Comparison of ENCODE assay signal across 28 cellular contexts in genomic region chr1:234502785-234503184, GRCh38. TPM values are rescaled to one million over a fixed set of nuclear protein-coding genes. Genes with fewer than 3 reads are reported as not detected.
DNase-seq lines count a peak whose midpoint lies in the region; ATAC-seq and TF ChIP-seq lines count a peak whose summit lies in the region.
"Had no signal": no experiment of that assay in that cellular context is flagged by ENCODE, and none has a peak within 500 bp of the region (broad histone marks: within the 10 kb centered on the region; RNA-seq: fewer than 3 reads in every experiment).

No MANE protein-coding gene starts in this region.

- POLR2A ChIA-PET in PC-9 (lab: Charles Lee; ENCODE audit: unreplicated experiment), result no interaction called here
- POLR2A ChIA-PET in naive thymus-derived CD8-positive, alpha-beta T cell (lab: Charles Lee), result no interaction called here

- H3K27ac ChIP-seq in DND-41 (ENCODE audit: low read length) (peak overlapping the region; percentile 19; the same call in 1 of the 2 replicates), PC-9 (peak overlapping the region; percentile 99), gastrocnemius medialis (peak overlapping the region; percentile 88 to 95 (median 88))
- H3K27ac ChIP-seq: epithelial cell of prostate, RWPE1, spleen had no signal

- H3K79me2 ChIP-seq in DND-41 (ENCODE audit: insufficient read depth, low read length) (no peaks in the 10 kb centered on the region), PC-9 (ENCODE audit: low read depth) (no peaks in the 10 kb centered on the region)

- peaks cover 0 to 6% (median 0%) of the 10 kb centered on the region in 5 donors for H3K27me3 Mint-ChIP-seq in naive thymus-derived CD8-positive, alpha-beta T cell
- H3K27me3 Mint-ChIP-seq: brain had no signal

- no peak overlapping the region for H3K4me3 ChIP-seq in DND-41 (ENCODE audit: low read depth in 1 of 2, low read length in 2 of 2)
- no peak overlapping the region for H3K4me3 ChIP-seq in PC-9
- no peak overlapping the region for H3K4me3 ChIP-seq in gastrocnemius medialis
- H3K4me3 ChIP-seq: BLaER1 treated with 17β-estradiol and CSF1 and Interleukin-3, amounts not matched to agents 10 nM and 100 nM; HAP-1; MG63; spleen had no signal

- H3K36me3 Mint-ChIP-seq in naive thymus-derived CD8-positive, alpha-beta T cell, result no peaks in the 10 kb centered on the region
- H3K36me3 Mint-ChIP-seq: brain had no signal

- no peaks in the 10 kb centered on the region for H3K36me3 ChIP-seq in DND-41 (ENCODE audit: insufficient read depth, low read length)
- no peaks in the 10 kb centered on the region for H3K36me3 ChIP-seq in PC-9 (ENCODE audit: low read depth)
- H3K36me3 ChIP-seq in gastrocnemius medialis, result no peaks in the 10 kb centered on the region
- H3K36me3 ChIP-seq: BLaER1 treated with 17β-estradiol and CSF1 and Interleukin-3, amounts not matched to agents 10 nM and 100 nM; HAP-1; MG63; spleen had no signal

- in situ Hi-C loops in gastrocnemius medialis (cut with MboI; ENCODE audit: low sequenced_read_pairs in 4 of 4), result loop anchor here in 3 of 4 donors (5.0 to 10.0 kb wide), 3 partner anchors 92 to 472 kb away; no protein-coding TSS in a partner anchor

- H3K9ac ChIP-seq in DND-41 (ENCODE audit: low read depth, low read length), result no peak overlapping the region
- H3K9ac ChIP-seq: BLaER1 treated with 17β-estradiol and CSF1 and Interleukin-3, amounts not matched to agents 10 nM and 100 nM; SK-N-SH had no signal

- TF ChIP-seq POLR2A in gastrocnemius medialis (IDR thresholded peaks at IDR 0.05), result no peak

- H3F3A ChIP-seq in PC-9 (ENCODE audit: insufficient read depth, low read depth), result peaks cover 46% of the 10 kb centered on the region

- no peaks in the 10 kb centered on the region for H3K9me2 ChIP-seq in PC-9 (ENCODE audit: insufficient read depth)
- H3K9me2 ChIP-seq: SK-N-SH had no signal

- no peak for DNase-seq in DND-41
- DNase-seq in PC-9, result no peak
- no peak for DNase-seq in left lobe of liver (ENCODE audit: low spot score)
- no peak for DNase-seq in gastrocnemius medialis
- no peak for DNase-seq in naive thymus-derived CD8-positive, alpha-beta T cell
- no peak for DNase-seq in A172 (ENCODE audit: low spot score)
- no peak for DNase-seq in anterior cingulate cortex (lab: John Stamatoyannopoulos, UW)
- DNase-seq: activated CD4-positive, alpha-beta T cell treated with anti-CD3 and anti-CD28 coated beads for 4 hours; activated gamma-delta T cell treated with Interleukin-2 at 50 U/mL for 16 hours; activated naive CD8-positive, alpha-beta T cell treated with anti-CD3 and anti-CD28 coated beads, Interleukin-2, amount 50 U/mL, for 24 hours; activated T-cell treated with anti-CD3 and anti-CD28 coated beads, Interleukin-2, amount 50 U/mL, for 1 hour; DMS53; effector CD4-positive, alpha-beta T cell; GF-D8; left cardiac atrium; mesendoderm; MG63; NCI-H1105 treated with DMSO at 0.1 percent for 48 hours; NCI-H526; SK-N-SH had no signal

- H3K4me1 ChIP-seq in DND-41 (ENCODE audit: insufficient read depth, low read length) (peaks cover 42% of the 10 kb centered on the region), PC-9 (replicated peaks; ENCODE audit: insufficient read depth) (peaks cover 94% of the 10 kb centered on the region), gastrocnemius medialis (peaks cover 28 to 33% of the 10 kb centered on the region in 2 donors)

- H3K4me2 ChIP-seq in DND-41 (ENCODE audit: insufficient read depth, low read length), result no peak overlapping the region
- no peak overlapping the region for H3K4me2 ChIP-seq in PC-9
- H3K4me2 ChIP-seq: SK-N-SH had no signal

- no peaks in the 10 kb centered on the region for H3K27me3 ChIP-seq in DND-41 (ENCODE audit: insufficient read depth, low read length, poor library complexity)
- no peaks in the 10 kb centered on the region for H3K27me3 ChIP-seq in PC-9 (ENCODE audit: insufficient read depth, low read depth)
- H3K27me3 ChIP-seq in gastrocnemius medialis, result no peaks in the 10 kb centered on the region
- H3K27me3 ChIP-seq: BLaER1 treated with 17β-estradiol and CSF1 and Interleukin-3, amounts not matched to agents 10 nM and 100 nM; MG63; spleen had no signal

- no peak overlapping the region for H3K27ac Mint-ChIP-seq in naive thymus-derived CD8-positive, alpha-beta T cell
- H3K27ac Mint-ChIP-seq: activated naive CD8-positive, alpha-beta T cell treated with anti-CD3 and anti-CD28 coated beads, Interleukin-2, amount 50 U/mL, for 24 hours; T-helper 1 cell treated with Interleukin-12 subunit alpha and Interleukin-12 subunit beta and Interleukin-4 antibody, amounts not matched to agents 30 μg/mL and 1 μg/mL, for 36 hours had no signal

- H3K9me3 ChIP-seq in DND-41 (ENCODE audit: insufficient read depth, low read length, severe bottlenecking), result no peaks in the 10 kb centered on the region
- peaks cover 5% of the 10 kb centered on the region; the same call in 1 of the 2 replicates for H3K9me3 ChIP-seq in PC-9 (ENCODE audit: insufficient read depth, low read depth)
- no peaks in the 10 kb centered on the region for H3K9me3 ChIP-seq in gastrocnemius medialis
- H3K9me3 ChIP-seq: HAP-1, MG63, SK-N-SH, spleen had no signal

- H3K9me3 Mint-ChIP-seq in naive thymus-derived CD8-positive, alpha-beta T cell, result peaks cover 0 to 3% (median 0%) of the 10 kb centered on the region in 9 donors

- H3K4me3 Mint-ChIP-seq in naive thymus-derived CD8-positive, alpha-beta T cell, result no peak overlapping the region
- H3K4me3 Mint-ChIP-seq: activated naive CD8-positive, alpha-beta T cell treated with anti-CD3 and anti-CD28 coated beads, Interleukin-2, amount 50 U/mL, for 24 hours; brain; T-helper 1 cell treated with Interleukin-12 subunit alpha and Interleukin-12 subunit beta and Interleukin-4 antibody, amounts not matched to agents 30 μg/mL and 1 μg/mL, for 36 hours had no signal

- no peak for TF ChIP-seq CTCF in DND-41 (IDR thresholded peaks at IDR 0.05; ENCODE audit: borderline replicate concordance, extremely low read depth, low read length, poor library complexity, severe bottlenecking)
- no peak for TF ChIP-seq CTCF in PC-9 (conservative IDR thresholded peaks at IDR 0.05)
- no peak for TF ChIP-seq CTCF in gastrocnemius medialis (IDR thresholded peaks at IDR 0.05 in 4 of 5, conservative IDR thresholded peaks at IDR 0.05 in 1 of 5)

- H3K4me1 Mint-ChIP-seq in naive thymus-derived CD8-positive, alpha-beta T cell, result peaks cover 2 to 19% (median 8%) of the 10 kb centered on the region in 4 donors

- H4K20me1 ChIP-seq in DND-41 (ENCODE audit: insufficient read depth, low read length), result no peaks in the 10 kb centered on the region
- H4K20me1 ChIP-seq in PC-9 (ENCODE audit: insufficient read depth), result no peaks in the 10 kb centered on the region
- H4K20me1 ChIP-seq: BLaER1 treated with 17β-estradiol and CSF1 and Interleukin-3, amounts not matched to agents 10 nM and 100 nM had no signal

- no TSS peak for BruUV-seq in PC-9 (replicated peaks; lab: Mats Ljungman, UMichigan)

- CTCF ChIA-PET in PC-9 (lab: Charles Lee), result interaction anchor here (0.6 kb wide), 1 partner anchor 129 kb away, joined by 3 read pairs; no protein-coding TSS in a partner anchor

- ATAC-seq in DND-41 (ENCODE audit: insufficient read depth, low read depth) (no peak), left lobe of liver (peak; percentile 50), gastrocnemius medialis (no peak)
- ATAC-seq in naive thymus-derived CD8-positive, alpha-beta T cell, result no peak
- ATAC-seq in activated CD4-positive, CD25-positive, alpha-beta regulatory T cell treated with anti-CD3 and anti-CD28 coated beads, Interleukin-2, amount 50 U/mL, for 24 hours, result no peak
- ATAC-seq: activated naive CD8-positive, alpha-beta T cell treated with anti-CD3 and anti-CD28 coated beads, Interleukin-2, amount 50 U/mL, for 24 hours; left cardiac atrium had no signal

- intact Hi-C loops in PC-9 (cut with micrococcal nuclease; ENCODE audit: unreplicated experiment), result no loop called here
- intact Hi-C loops in gastrocnemius medialis (cut with DNase I; ENCODE audit: low total_unique reads), result loop anchor here (1.0 kb wide), 1 partner anchor 381 kb away; no protein-coding TSS in a partner anchor

- H2AFZ ChIP-seq in DND-41 (ENCODE audit: low read depth, low read length) (no peak overlapping the region), PC-9 (no peak overlapping the region)

RNA-seq across cellular contexts. Expression of gene TARBP1, which starts 23.8 kb away (rescaled TPM):
- total RNA-seq in PC-9 (2021) (47.3 and 61.1 TPM in 2 replicates), left lobe of liver (7.8 TPM), gastrocnemius medialis (10 to 100 TPM in 1 of 4 donors, 1 to 10 TPM in 3; 5.7 to 11.9 (median 8.2) TPM)
- 10 to 100 TPM; 54.7 to 61.1 TPM for total RNA-seq in naive thymus-derived CD8-positive, alpha-beta T cell
- polyA plus RNA-seq in naive thymus-derived CD8-positive, alpha-beta T cell, result 10 to 100 TPM; 12.8 to 15.6 (median 13.2) TPM
- total RNA-seq in A172 (2014; rRNA removed; shearing (Covaris generic)), result 20.5 and 31.8 TPM in 2 replicates

Comparison
In these comparisons a context has a peak if more than half of its experiments do, and no peak if none do; other contexts are left out.
1. H3K27ac ChIP-seq: peak in every context shown above with its lines; median percentile 99 in PC-9; 88 in gastrocnemius medialis; 19 in DND-41.